In genomic region chr10:69880301-69881081, GRCh38 we compare ENCODE assay signal across 26 cellular contexts.
A peak's percentile ranks its signal among the peaks of the same experiment; 100 is the strongest.
DNase-seq lines count a peak whose midpoint lies in the region; ATAC-seq, FAIRE-seq and TF ChIP-seq lines count a peak whose summit lies in the region.
"Had no signal": no experiment of that assay in that cellular context is flagged by ENCODE, and none has a peak within 500 bp of the region (broad histone marks: within the 10 kb centered on the region; RNA-seq: fewer than 3 reads in every experiment).

No MANE protein-coding gene starts in this region.

- no peak overlapping the region for H3K4ac ChIP-seq in H9 (ENCODE audit: low read depth, low read length)

- no peak overlapping the region for H2AFZ ChIP-seq in H9 (ENCODE audit: low read length)
- no peak overlapping the region for H2AFZ ChIP-seq in GM12878 (ENCODE audit: control insufficient read depth, low read depth, low read length)

- H3K4me3 ChIP-seq in GM12878 = no peak overlapping the region
- H3K4me3 ChIP-seq: esophagus squamous epithelium had no signal

- H3K27me3 Mint-ChIP-seq in H9 (ENCODE audit: low read depth) = peaks cover 11% of the 10 kb centered on the region

- no peak overlapping the region for H3K4me2 ChIP-seq in H9 (ENCODE audit: insufficient read depth, insufficient read length, low read length)
- no peak overlapping the region for H3K4me2 ChIP-seq in GM12878 (ENCODE audit: control insufficient read depth, insufficient read depth)

- H3K4me1 ChIP-seq in H9 (ENCODE audit: insufficient read depth, low read length) = peaks cover 5% of the 10 kb centered on the region
- H3K4me1 ChIP-seq in GM12878 (ENCODE audit: control insufficient read depth, insufficient read depth, low read length) = no peaks in the 10 kb centered on the region

- no peak overlapping the region for H3K4me3 Mint-ChIP-seq in H9
- H3K4me3 Mint-ChIP-seq: activated B cell treated with CpG ODN at 0.5 μM for 24 hours; activated CD4-positive, alpha-beta memory T cell treated with anti-CD3 and anti-CD28 coated beads, Interleukin-2, amount 10 ng/mL, durations not matched to agents 7 days and 5 days; CD4-positive, alpha-beta memory T cell; memory B cell; naive thymus-derived CD4-positive, alpha-beta T cell; stimulated activated effector memory CD8-positive, alpha-beta T cell treated with anti-CD3 and anti-CD28 coated beads, Interleukin-12 subunit alpha, Interleukin-12 subunit beta, amount 100 ng/mL, for 72 hours had no signal

- H2BK20ac ChIP-seq in H9 (ENCODE audit: low read depth, low read length, poor library complexity, severe bottlenecking) = no peak overlapping the region

- H3K36me3 Mint-ChIP-seq in H9 (ENCODE audit: insufficient read depth in 1 of 3, low read depth in 3 of 3) = no peaks in the 10 kb centered on the region; a peak in 1 of 7 replicates
- H3K36me3 Mint-ChIP-seq: CD4-positive, alpha-beta memory T cell; memory B cell; naive thymus-derived CD4-positive, alpha-beta T cell; stimulated activated effector memory CD8-positive, alpha-beta T cell treated with anti-CD3 and anti-CD28 coated beads, Interleukin-12 subunit alpha, Interleukin-12 subunit beta, amount 100 ng/mL, for 72 hours had no signal

- TF ChIP-seq CTCF in H9 (conservative IDR thresholded peaks at IDR 0.05) (no peak), GM12878 (IDR thresholded peaks at IDR 0.05 in 2 of 3, conservative IDR thresholded peaks at IDR 0.05 in 1 of 3; ENCODE audit: control insufficient read depth in 2 of 3, extremely low read depth in 1 of 3, insufficient read depth in 1 of 3, low read depth in 3 of 3, low read length in 3 of 3) (no peak)

- H3K4me1 Mint-ChIP-seq in H9 = peaks cover 53 to 66% of the 10 kb centered on the region in 2 experiments
- H3K4me1 Mint-ChIP-seq: activated B cell treated with CpG ODN at 0.5 μM for 24 hours; activated CD4-positive, alpha-beta memory T cell treated with anti-CD3 and anti-CD28 coated beads, Interleukin-2, amount 10 ng/mL, durations not matched to agents 7 days and 5 days; CD4-positive, alpha-beta memory T cell; memory B cell; stimulated activated effector memory CD8-positive, alpha-beta T cell treated with anti-CD3 and anti-CD28 coated beads, Interleukin-12 subunit alpha, Interleukin-12 subunit beta, amount 100 ng/mL, for 72 hours had no signal

- H3K36me3 ChIP-seq in GM12878 (ENCODE audit: control insufficient read depth in 2 of 2, insufficient read depth in 2 of 2, low read length in 1 of 2) = no peaks in the 10 kb centered on the region
- H3K36me3 ChIP-seq: brain microvascular endothelial cell, esophagus squamous epithelium had no signal

- H3K9me3 ChIP-seq in H9 (ENCODE audit: control insufficient read depth, low read depth, low read length) = no peaks in the 10 kb centered on the region
- no peaks in the 10 kb centered on the region for H3K9me3 ChIP-seq in GM12878 (replicated peaks; ENCODE audit: control insufficient read depth, insufficient read depth, low read length)
- H3K9me3 ChIP-seq: esophagus squamous epithelium had no signal

- H3K9ac ChIP-seq in H9 (ENCODE audit: extremely low read depth, insufficient read length, low read length) (no peak overlapping the region), GM12878 (ENCODE audit: control insufficient read depth, insufficient read depth, low read length) (no peak overlapping the region)

- no peak for TF ChIP-seq POLR2A in GM12878 (IDR thresholded peaks at IDR 0.05; ENCODE audit: low read depth, low read length)

- no peaks in the 10 kb centered on the region for H3K79me1 ChIP-seq in H9 (ENCODE audit: insufficient read depth, low read depth, low read length, poor library complexity, severe bottlenecking)

- no peaks in the 10 kb centered on the region; the same call in 1 of the 2 replicates for H3K27me3 ChIP-seq in H9 (ENCODE audit: insufficient read depth, low read length)
- H3K27me3 ChIP-seq in GM12878 (replicated peaks in 1 of 2; ENCODE audit: control insufficient read depth in 2 of 2, insufficient read depth in 2 of 2, low read length in 1 of 2) = peaks cover 0 to 2% of the 10 kb centered on the region in 2 experiments; a peak in 3 of 4 replicates
- H3K27me3 ChIP-seq: brain microvascular endothelial cell had no signal

- H3K18ac ChIP-seq in H9 (ENCODE audit: insufficient read length, low read depth, low read length) = no peak overlapping the region

- H2BK15ac ChIP-seq in H9 (ENCODE audit: low read depth, low read length) = no peak overlapping the region

- H3T11ph ChIP-seq in H9 (ENCODE audit: low read length) = no peak overlapping the region

- TF ChIP-seq EP300 in GM12878 (IDR thresholded peaks at IDR 0.05; ENCODE audit: borderline replicate concordance in 1 of 2, control insufficient read depth in 1 of 2, low read depth in 2 of 2, low read length in 2 of 2) = no peak; a peak in 1 of 4 replicates

- DNase-seq in H9 (no peak), GM12878 (ENCODE audit: low read depth, low spot score) (no peak), left kidney (ENCODE audit: low read depth, low spot score) (peak; percentile 72), retina (peak; percentile 81), GDM1 (lab: John Stamatoyannopoulos, UW) (no peak)
- DNase-seq: activated B cell treated with CpG ODN at 0.5 μM for 24 hours; activated CD4-positive, alpha-beta memory T cell treated with anti-CD3 and anti-CD28 coated beads, Interleukin-2, amount 10 ng/mL, durations not matched to agents 7 days and 5 days; activated gamma-delta T cell; brain microvascular endothelial cell; CD4-positive, alpha-beta memory T cell; DMS153; esophagus squamous epithelium; naive thymus-derived CD4-positive, alpha-beta T cell; NCI-H146; small intestine; stimulated activated CD4-positive, alpha-beta T cell treated with anti-CD3 and anti-CD28 coated beads, Interleukin-2, amount 100 ng/mL, for 24 hours; T-helper 9 cell had no signal

- POLR2A ChIA-PET in GM12878 (lab: Charles Lee) = no interaction called here

- RAD21 ChIA-PET in GM12878 (lab: Charles Lee; ENCODE audit: unreplicated experiment) = no interaction called here

- H2BK120ac ChIP-seq in H9 (ENCODE audit: low read depth, low read length, poor library complexity, severe bottlenecking) = no peak overlapping the region

- no peak for FAIRE-seq in GM12878 (lab: Jason Lieb, UNC)
- FAIRE-seq: colon, G401.6, small intestine had no signal

- in situ Hi-C loops in GM12878 (cut with MboI) = no loop called here

- peak overlapping the region; percentile 72; the same call in 1 of the 2 replicates for H3K14ac ChIP-seq in H9 (ENCODE audit: insufficient read depth, low read length)

- H3K79me2 ChIP-seq in H9 (ENCODE audit: insufficient read depth, low read length) (no peaks in the 10 kb centered on the region), GM12878 (ENCODE audit: control insufficient read depth, insufficient read depth, low read length) (no peaks in the 10 kb centered on the region)

- WGBS in H9 (ENCODE audit: extremely low coverage, insufficient read length, low lambda C conversion rate) = no CpG with 5 or more reads among the region's 27 CpGs
- 17% methylated on average over 19 of the region's 27 CpGs for WGBS in GM12878 (ENCODE audit: insufficient coverage, insufficient replicate concordance, low lambda C conversion rate, missing lambda C conversion rate)

- no peak overlapping the region for H2BK5ac ChIP-seq in H9 (ENCODE audit: insufficient read length, low read length)

- H3K56ac ChIP-seq in H9 (ENCODE audit: insufficient read length, low read depth, low read length) = no peak overlapping the region

- H4K20me1 ChIP-seq in H9 (ENCODE audit: control insufficient read depth, insufficient read depth, insufficient read length) (no peaks in the 10 kb centered on the region), GM12878 (ENCODE audit: control insufficient read depth, insufficient read depth) (no peaks in the 10 kb centered on the region)

- H3K23me2 ChIP-seq in H9 (ENCODE audit: insufficient read length, low read depth, low read length, poor library complexity, severe bottlenecking) = no peaks in the 10 kb centered on the region

- intact Hi-C loops in GM12878 (cut with micrococcal nuclease; ENCODE audit: unreplicated experiment) = no loop called here

- H3K9me3 Mint-ChIP-seq in H9 = no peaks in the 10 kb centered on the region; a peak in 1 of 5 replicates
- H3K9me3 Mint-ChIP-seq: activated B cell treated with CpG ODN at 0.5 μM for 24 hours; activated CD4-positive, alpha-beta memory T cell treated with anti-CD3 and anti-CD28 coated beads, Interleukin-2, amount 10 ng/mL, durations not matched to agents 7 days and 5 days; CD4-positive, alpha-beta memory T cell; memory B cell; naive thymus-derived CD4-positive, alpha-beta T cell; stimulated activated effector memory CD8-positive, alpha-beta T cell treated with anti-CD3 and anti-CD28 coated beads, Interleukin-12 subunit alpha, Interleukin-12 subunit beta, amount 100 ng/mL, for 72 hours had no signal

- H2AK5ac ChIP-seq in H9 (ENCODE audit: insufficient read length, low read length) = no peak overlapping the region

- no peak overlapping the region for H3K23ac ChIP-seq in H9 (ENCODE audit: insufficient read length, low read depth, low read length)

- H4K8ac ChIP-seq in H9 (replicated peaks; ENCODE audit: insufficient read length, low read depth, low read length) = no peak overlapping the region

- no peak overlapping the region for H3K27ac ChIP-seq in H9 (ENCODE audit: insufficient read length, low read depth, low read length)
- no peak overlapping the region for H3K27ac ChIP-seq in GM12878 (ENCODE audit: control insufficient read depth, insufficient read depth)
- H3K27ac ChIP-seq: brain microvascular endothelial cell, esophagus squamous epithelium, RWPE1 had no signal

- H3K27ac Mint-ChIP-seq in H9 = peak overlapping the region in 2 of 3 experiments; percentile 75 to 76; a peak in 2 of 7 replicates
- H3K27ac Mint-ChIP-seq: activated B cell treated with CpG ODN at 0.5 μM for 24 hours; activated CD4-positive, alpha-beta memory T cell treated with anti-CD3 and anti-CD28 coated beads, Interleukin-2, amount 10 ng/mL, durations not matched to agents 7 days and 5 days; CD4-positive, alpha-beta memory T cell; memory B cell; naive thymus-derived CD4-positive, alpha-beta T cell; stimulated activated effector memory CD8-positive, alpha-beta T cell treated with anti-CD3 and anti-CD28 coated beads, Interleukin-12 subunit alpha, Interleukin-12 subunit beta, amount 100 ng/mL, for 72 hours had no signal

- no TSS peak for BruUV-seq in GM12878 (replicated peaks; lab: Mats Ljungman, UMichigan)

- H4K91ac ChIP-seq in H9 (ENCODE audit: insufficient read length, low read depth, low read length) = no peak overlapping the region

- H4K5ac ChIP-seq in H9 (ENCODE audit: insufficient read length, low read depth, low read length) = no peak overlapping the region

- ATAC-seq in GM12878 = peak; percentile 61
- no peak for ATAC-seq in GM18861 (IDR thresholded peaks at IDR 0.05; ENCODE audit: unreplicated experiment)
- ATAC-seq in GM19463 (IDR thresholded peaks at IDR 0.05; ENCODE audit: unreplicated experiment) = no peak
- no peak for ATAC-seq in HG03280 (IDR thresholded peaks at IDR 0.05; ENCODE audit: unreplicated experiment)
- ATAC-seq: naive thymus-derived CD4-positive, alpha-beta T cell; SK-N-SH treated with all-trans-retinoic acid at 6 μM for 48 hours; stimulated activated effector memory CD8-positive, alpha-beta T cell treated with anti-CD3 and anti-CD28 coated beads, Interleukin-12 subunit alpha, Interleukin-12 subunit beta, amount 100 ng/mL, for 72 hours had no signal

- CTCF ChIA-PET in GM12878 (lab: Yijun Ruan, JAX) = interaction anchor here (1.0 kb wide), 1 partner anchor 78 kb away, joined by 3 read pairs; no protein-coding TSS in a partner anchor

- SMC1A ChIA-PET in GM12878 (lab: Charles Lee; ENCODE audit: uncharacterized antibody, unreplicated experiment) = no interaction called here

- TF ChIP-seq RAD21 in GM12878 (IDR thresholded peaks at IDR 0.05; ENCODE audit: insufficient read depth, low read depth, low read length) = no peak

- H2BK12ac ChIP-seq in H9 (ENCODE audit: insufficient read length, low read depth, low read length) = no peak overlapping the region

Comparison
In these comparisons a context has a peak if more than half of its experiments do, and no peak if none do; other contexts are left out.
1. DNase-seq: peak in left kidney (single experiment) and retina (single experiment); none in H9 (single experiment), GM12878 (single experiment) and GDM1 (single experiment).